In genomic region chr2:73890301-73891092, GRCh38 we compare ENCODE assay signal across 21 cellular contexts. TPM values are rescaled to one million over a fixed set of nuclear protein-coding genes. Genes with fewer than 3 reads are reported as not detected.
A peak's percentile ranks its signal among the peaks of the same experiment; 100 is the strongest.
DNase-seq lines count a peak whose midpoint lies in the region; ATAC-seq, FAIRE-seq and TF ChIP-seq lines count a peak whose summit lies in the region.
"Had no signal": no experiment of that assay in that cellular context is flagged by ENCODE, and none has a peak within 500 bp of the region (broad histone marks: within the 10 kb centered on the region; RNA-seq: fewer than 3 reads in every experiment).

No MANE protein-coding gene starts in this region.

- FAIRE-seq in H1 (lab: Jason Lieb, UNC), result no peak
- FAIRE-seq: endothelial cell of umbilical vein, GM18507 had no signal

- TF ChIP-seq RAD21 in H1 (IDR thresholded peaks at IDR 0.05 in 1 of 2, conservative IDR thresholded peaks at IDR 0.05 in 1 of 2; ENCODE audit: low read depth in 2 of 2, low read length in 2 of 2), result no peak

- POLR2A ChIA-PET in H1 (lab: Charles Lee; ENCODE audit: partially characterized antibody), result no interaction called here

- H3K36me3 ChIP-seq in H1 (ENCODE audit: control insufficient read depth in 2 of 4, insufficient read depth in 4 of 4, low read length in 3 of 4) (no peaks in the 10 kb centered on the region), prostate gland (no peaks in the 10 kb centered on the region), WERI-Rb-1 (no peaks in the 10 kb centered on the region)
- H3K36me3 ChIP-seq: SJSA1 had no signal

- TF ChIP-seq POLR2A in H1 (IDR thresholded peaks at IDR 0.05; ENCODE audit: control extremely low read depth in 1 of 2, low read depth in 2 of 2, low read length in 2 of 2), result no peak
- TF ChIP-seq POLR2A in prostate gland (IDR thresholded peaks at IDR 0.05), result no peak

- no peak overlapping the region for H3K14ac ChIP-seq in H1 (ENCODE audit: insufficient read length)

- no peak overlapping the region for H3K4me2 ChIP-seq in H1 (ENCODE audit: insufficient read depth in 1 of 2, low read depth in 2 of 2, low read length in 2 of 2)

- H3K23ac ChIP-seq in H1 (ENCODE audit: insufficient read length), result no peak overlapping the region

- H2BK120ac ChIP-seq in H1 (replicated peaks; ENCODE audit: low read depth, low read length), result no peak overlapping the region

- no peak overlapping the region for H2BK5ac ChIP-seq in H1 (ENCODE audit: low read depth, low read length)

- no peak for ATAC-seq in HG03378 (IDR thresholded peaks at IDR 0.05; ENCODE audit: unreplicated experiment)

- no peaks in the 10 kb centered on the region for H3K79me2 ChIP-seq in H1 (ENCODE audit: control insufficient read depth in 1 of 2, insufficient read depth in 2 of 2, low read length in 2 of 2)

- H3K4me3 ChIP-seq in H1 (ENCODE audit: extremely low read depth in 1 of 4, insufficient read depth in 2 of 4, low read depth in 3 of 4, low read length in 4 of 4) (no peak overlapping the region), prostate gland (no peak overlapping the region), WERI-Rb-1 (ENCODE audit: low read depth, low read length) (no peak overlapping the region)
- H3K4me3 ChIP-seq: SJSA1 had no signal

- no peak overlapping the region for H4K91ac ChIP-seq in H1 (replicated peaks; ENCODE audit: insufficient read length, low read length)

- H4K20me1 ChIP-seq in H1 (replicated peaks in 1 of 2; ENCODE audit: control insufficient read depth in 1 of 2, insufficient read depth in 2 of 2, low read length in 2 of 2), result no peaks in the 10 kb centered on the region

- H3K27ac ChIP-seq in H1 (ENCODE audit: low read depth, low read length) (no peak overlapping the region), prostate gland (peak overlapping the region; percentile 30 to 58), WERI-Rb-1 (no peak overlapping the region)
- H3K27ac ChIP-seq: SJSA1 had no signal

- no peak overlapping the region for H2AK5ac ChIP-seq in H1 (ENCODE audit: low read depth, low read length)

- H3K18ac ChIP-seq in H1 (ENCODE audit: extremely low read depth, low read length), result no peak overlapping the region

- no peak overlapping the region for H3K9ac ChIP-seq in H1 (replicated peaks in 1 of 4; ENCODE audit: extremely low read depth in 1 of 4, low read depth in 3 of 4, low read length in 3 of 4)

- 0 out of 2 replicates have a peak overlapping the region, but pooled peaks have one; percentile 23 for H2AFZ ChIP-seq in H1 (ENCODE audit: low read length)

- no peak for TF ChIP-seq EP300 in H1 (IDR thresholded peaks at IDR 0.05; ENCODE audit: borderline replicate concordance in 1 of 2, low read depth in 2 of 2, low read length in 2 of 2)

- peak; percentile 33 for DNase-seq in AG20443 (ENCODE audit: low spot score)
- DNase-seq in HT1080 (ENCODE audit: low read depth), result peak; percentile 78
- no peak for DNase-seq in H1 (ENCODE audit: low read depth in 1 of 2, low spot score in 2 of 2)
- DNase-seq in prostate gland (ENCODE audit: low spot score), result no peak
- DNase-seq in WERI-Rb-1, result no peak
- DNase-seq in dedifferentiated amniotic fluid mesenchymal stem cell (ENCODE audit: extremely low spot score), result no peak
- DNase-seq in activated CD4-positive, alpha-beta T cell treated with anti-CD3 and anti-CD28 coated beads for 4 hours, result no peak
- DNase-seq: activated CD8-positive, alpha-beta memory T cell treated with anti-CD3 and anti-CD28 coated beads for 24 hours; activated naive CD8-positive, alpha-beta T cell treated with anti-CD3 and anti-CD28 coated beads for 36 hours; CD4-positive, alpha-beta memory T cell; dermis blood vessel endothelial cell; H7; MM.1S; NCI-H1436 treated with DMSO at 0.1 percent for 48 hours; NCI-H774 had no signal

- no peak overlapping the region for H4K8ac ChIP-seq in H1 (ENCODE audit: extremely low read depth, insufficient read depth, low read length)

- CTCF ChIA-PET in H1 (lab: Charles Lee; ENCODE audit: partially characterized antibody), result interaction anchor here (0.5 to 2.6 kb wide), 5 partner anchors 9 to 727 kb away, joined by 3 to 9 read pairs (median 3); no protein-coding TSS in a partner anchor

- no peak overlapping the region for H3K4ac ChIP-seq in H1 (replicated peaks; ENCODE audit: insufficient read length, low read depth, low read length)

- H2BK20ac ChIP-seq in H1 (ENCODE audit: low read length), result no peak overlapping the region

- H3K79me1 ChIP-seq in H1 (ENCODE audit: low read depth, low read length), result no peaks in the 10 kb centered on the region

- no peaks in the 10 kb centered on the region for H3K23me2 ChIP-seq in H1 (ENCODE audit: low read depth, low read length)

- H3K9me3 ChIP-seq in H1 (ENCODE audit: insufficient read depth in 2 of 2, low read depth in 1 of 2, low read length in 1 of 2), result no peaks in the 10 kb centered on the region
- H3K9me3 ChIP-seq in prostate gland, result no peaks in the 10 kb centered on the region
- H3K9me3 ChIP-seq in WERI-Rb-1 (ENCODE audit: severe bottlenecking), result no peaks in the 10 kb centered on the region
- H3K9me3 ChIP-seq: SJSA1 had no signal

- TF ChIP-seq CTCF in H1 (IDR thresholded peaks at IDR 0.05; ENCODE audit: control extremely low read depth in 1 of 3, insufficient read depth in 1 of 3, low read depth in 1 of 3, low read length in 3 of 3) (no peak), prostate gland (IDR thresholded peaks at IDR 0.05) (no peak), WERI-Rb-1 (IDR thresholded peaks at IDR 0.05; ENCODE audit: low read depth, low read length) (no peak)

- H2BK15ac ChIP-seq in H1 (ENCODE audit: low read length), result no peak overlapping the region

- peaks cover 0 to 7% (median 4%) of the 10 kb centered on the region in 4 experiments; a peak in 4 of 7 replicates for H3K4me1 ChIP-seq in H1 (replicated peaks in 1 of 4; ENCODE audit: control insufficient read depth in 3 of 4, insufficient read depth in 4 of 4, low read length in 3 of 4)
- H3K4me1 ChIP-seq in prostate gland (replicated peaks), result no peaks in the 10 kb centered on the region

- intact Hi-C loops in prostate gland (cut with DNase I), result loop anchor here (5.0 kb wide), 1 partner anchor 53 kb away; no protein-coding TSS in a partner anchor

- H3K56ac ChIP-seq in H1 (replicated peaks; ENCODE audit: insufficient read length, low read depth, low read length), result no peak overlapping the region

- H2BK12ac ChIP-seq in H1 (ENCODE audit: low read depth, low read length), result no peak overlapping the region

- H3K27me3 ChIP-seq in H1 (replicated peaks in 1 of 4; ENCODE audit: control insufficient read depth in 3 of 4, extremely low read depth in 1 of 4, insufficient read depth in 3 of 4, low read length in 3 of 4) (no peaks in the 10 kb centered on the region), prostate gland (replicated peaks; ENCODE audit: insufficient read depth) (no peaks in the 10 kb centered on the region), WERI-Rb-1 (ENCODE audit: insufficient read depth, low read depth, severe bottlenecking) (no peaks in the 10 kb centered on the region)
- H3K27me3 ChIP-seq: SJSA1 had no signal

- H4K5ac ChIP-seq in H1 (ENCODE audit: insufficient read length, low read depth, low read length), result no peak overlapping the region

- 84% methylated on average over 9 of the region's 9 CpGs; no CpG with 5 or more reads in 1 of the 2 experiments for WGBS in H1 (ENCODE audit: extremely low coverage in 1 of 2, insufficient coverage in 1 of 2, insufficient read length in 1 of 2, insufficient replicate concordance in 2 of 2, low coverage in 1 of 2, low lambda C conversion rate in 2 of 2, missing lambda C conversion rate in 1 of 2), 2 experiments
- 60% methylated on average over 8 of the region's 9 CpGs for WGBS in prostate gland

TF ChIP-seq in H1, 55 proteins besides CTCF, POLR2A, EP300 and RAD21 (continues in another document):
- TF ChIP-seq HDAC6 (IDR thresholded peaks at IDR 0.05; ENCODE audit: low read depth, low read length), result no peak
- TF ChIP-seq CEBPB (IDR thresholded peaks at IDR 0.05; ENCODE audit: low read depth, low read length), result no peak
- TF ChIP-seq, protein P1, sequence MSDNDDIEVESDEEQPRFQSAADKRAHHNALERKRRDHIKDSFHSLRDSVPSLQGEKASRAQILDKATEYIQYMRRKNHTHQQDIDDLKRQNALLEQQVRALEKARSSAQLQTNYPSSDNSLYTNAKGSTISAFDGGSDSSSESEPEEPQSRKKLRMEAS (IDR thresholded peaks at IDR 0.05), result no peak
- no peak for TF ChIP-seq SIX5 (IDR thresholded peaks at IDR 0.05; ENCODE audit: low read depth, low read length)
- TF ChIP-seq TEAD4 (IDR thresholded peaks at IDR 0.05; ENCODE audit: low read depth, low read length), result no peak

RNA-seq across cellular contexts. Expression of gene ACTG2, which starts 2.3 kb away (rescaled TPM):
- total RNA-seq in HT1080 (2014; rRNA removed; shearing (Covaris generic)), result not detected in 2 replicates
- not detected in 2 replicates for polyA plus RNA-seq in HT1080 (2015; cell fraction: cytosol; rRNA removed)
- polyA plus RNA-seq in HT1080 (2015; cell fraction: nucleus; rRNA removed), result not detected in 2 replicates
- 11.0 and 13.7 TPM in 2 replicates for total RNA-seq in H1 (2021; fragmentation: NEBNext Ultra II Directional; extraction: Animal tissue kit (Norgen Biotek cat#: 25700))
- 4.8 and 6.2 TPM in 2 replicates for polyA plus RNA-seq in H1 (2011; rRNA removed)
- 4.3 TPM for polyA plus RNA-seq in H1 (2011; cell fraction: cytosol; rRNA removed)
- polyA plus RNA-seq in H1 (2011; cell fraction: nucleus; rRNA removed), result 5.4 TPM
- polyA plus RNA-seq in H1 (2012, experiment 1 of 2), result 8.0 to 21.0 TPM (median 12.5 TPM) in 4 replicates
- 13.2 TPM for polyA plus RNA-seq in H1 (2012, experiment 2 of 2)
- 11.0 TPM for polyA plus RNA-seq in H1 (2013, experiment 1 of 2)
- 12.2 TPM for polyA plus RNA-seq in H1 (2013, experiment 2 of 2)
- polyA minus RNA-seq in H1 (2011; rRNA and poly(A)+ RNA removed), result 8.7 and 13.5 TPM in 2 replicates
- 2.4 TPM for polyA minus RNA-seq in H1 (2011; cell fraction: cytosol; rRNA and poly(A)+ RNA removed)
- 3.9 TPM for polyA minus RNA-seq in H1 (2011; cell fraction: nucleus; rRNA and poly(A)+ RNA removed)
- 1,000 to 10,000 TPM; 1,031 to 1,176 TPM for total RNA-seq in prostate gland
- total RNA-seq: CD4-positive, alpha-beta memory T cell; dermis blood vessel endothelial cell; endothelial cell of umbilical vein; OCI-LY7; pulmonary artery endothelial cell had no signal
- polyA plus RNA-seq: CD4-positive, alpha-beta memory T cell; endothelial cell of umbilical vein had no signal

RNA-seq across cellular contexts. Expression of gene DGUOK, which starts 36.2 kb away (rescaled TPM):
- 89.7 and 92.1 TPM in 2 replicates for total RNA-seq in HT1080 (2014; rRNA removed; shearing (Covaris generic))
- polyA plus RNA-seq in HT1080 (2015; cell fraction: cytosol; rRNA removed), result 105 and 109 TPM in 2 replicates
- 52.8 and 55.5 TPM in 2 replicates for polyA plus RNA-seq in HT1080 (2015; cell fraction: nucleus; rRNA removed)
- 103 and 110 TPM in 2 replicates for total RNA-seq in H1 (2021; fragmentation: NEBNext Ultra II Directional; extraction: Animal tissue kit (Norgen Biotek cat#: 25700))
- 129 and 168 TPM in 2 replicates for polyA plus RNA-seq in H1 (2011; rRNA removed)
- polyA plus RNA-seq in H1 (2011; cell fraction: cytosol; rRNA removed), result 142 TPM
- polyA plus RNA-seq in H1 (2011; cell fraction: nucleus; rRNA removed), result 137 TPM
- polyA plus RNA-seq in H1 (2012, experiment 1 of 2), result 123 to 156 TPM (median 126 TPM) in 4 replicates
- 180 TPM for polyA plus RNA-seq in H1 (2012, experiment 2 of 2)
- 154 TPM for polyA plus RNA-seq in H1 (2013, experiment 1 of 2)
- 152 TPM for polyA plus RNA-seq in H1 (2013, experiment 2 of 2)
- polyA minus RNA-seq in H1 (2011; rRNA and poly(A)+ RNA removed), result 39.0 and 44.6 TPM in 2 replicates
- 37.1 TPM for polyA minus RNA-seq in H1 (2011; cell fraction: cytosol; rRNA and poly(A)+ RNA removed)
- polyA minus RNA-seq in H1 (2011; cell fraction: nucleus; rRNA and poly(A)+ RNA removed), result 29.5 TPM
- total RNA-seq in prostate gland, result 100 to 1,000 TPM in 1 of 2 donors, 10 to 100 TPM in 1; 77.4 to 107 TPM

Comparison
In these comparisons a context has a peak if more than half of its experiments do, and no peak if none do; other contexts are left out.
1. DNase-seq: peak in AG20443 (single experiment) and HT1080 (single experiment); none in H1 (0 of 2), prostate gland (single experiment), WERI-Rb-1 (single experiment), dedifferentiated amniotic fluid mesenchymal stem cell (single experiment) and activated CD4-positive, alpha-beta T cell treated with anti-CD3 and anti-CD28 coated beads for 4 hours (0 of 2).
2. H3K27ac ChIP-seq: peak in prostate gland (2 of 2); none in H1 (single experiment) and WERI-Rb-1 (single experiment).
3. RNA of gene ACTG2, which starts 2.3 kb away (total RNA-seq): 1,031 to 1,176 TPM in prostate gland; 11.0 to 13.7 TPM in H1 and not detected in HT1080; every median in the first group is over 10 times any median in the second.